ENCODE assay signal across 8 cellular contexts in genomic region chr12:122067966-122068365, GRCh38.
DNase-seq lines count a peak whose midpoint lies in the region; ATAC-seq and TF ChIP-seq lines count a peak whose summit lies in the region.

No MANE protein-coding gene starts in this region.

- DNase-seq in NCI-H1092 (lab: John Stamatoyannopoulos, UW) (peak; percentile 11), coronary artery (ENCODE audit: low spot score) (no peak), NCI-H510A treated with DMSO at 0.1 percent for 48 hours (lab: John Stamatoyannopoulos, UW) (no peak), DMS153 treated with DMSO at 0.1 percent for 48 hours (lab: John Stamatoyannopoulos, UW; ENCODE audit: unreplicated experiment) (no peak), T-helper 9 cell (no peak)
- peak; percentile 53 to 55 for DNase-seq in stimulated activated naive CD8-positive, alpha-beta T cell treated with anti-CD3 and anti-CD28 coated beads, Interleukin-15, amount 100 ng/mL, for 72 hours

- H3K4me1 Mint-ChIP-seq in stimulated activated naive CD8-positive, alpha-beta T cell treated with anti-CD3 and anti-CD28 coated beads, Interleukin-15, amount 100 ng/mL, for 72 hours: peaks cover 30% of the 10 kb centered on the region

- peak overlapping the region; percentile 6 for H3K4me3 ChIP-seq in coronary artery

- H3K4me3 Mint-ChIP-seq in stimulated activated naive CD8-positive, alpha-beta T cell treated with anti-CD3 and anti-CD28 coated beads, Interleukin-15, amount 100 ng/mL, for 72 hours: peak overlapping the region; percentile 75 to 80

- peak; percentile 63 for ATAC-seq in GM18499 (IDR thresholded peaks at IDR 0.05; ENCODE audit: insufficient read depth, unreplicated experiment)
- ATAC-seq in GM21737 (IDR thresholded peaks at IDR 0.05; ENCODE audit: unreplicated experiment): peak; percentile 90
- peak; percentile 85 for ATAC-seq in stimulated activated naive CD8-positive, alpha-beta T cell treated with anti-CD3 and anti-CD28 coated beads, Interleukin-15, amount 100 ng/mL, for 72 hours

- H3K27me3 Mint-ChIP-seq in stimulated activated naive CD8-positive, alpha-beta T cell treated with anti-CD3 and anti-CD28 coated beads, Interleukin-15, amount 100 ng/mL, for 72 hours: no peaks in the 10 kb centered on the region

- no peak for TF ChIP-seq CTCF in coronary artery (IDR thresholded peaks at IDR 0.05)

- no peaks in the 10 kb centered on the region for H3K9me3 Mint-ChIP-seq in stimulated activated naive CD8-positive, alpha-beta T cell treated with anti-CD3 and anti-CD28 coated beads, Interleukin-15, amount 100 ng/mL, for 72 hours

- H3K27ac ChIP-seq in coronary artery: peak overlapping the region in 1 of 2 donors; percentile 64

- H3K27ac Mint-ChIP-seq in stimulated activated naive CD8-positive, alpha-beta T cell treated with anti-CD3 and anti-CD28 coated beads, Interleukin-15, amount 100 ng/mL, for 72 hours: no peak overlapping the region

Comparison
In these comparisons a context has a peak if more than half of its experiments do, and no peak if none do; other contexts are left out.
1. DNase-seq: peak in NCI-H1092 (single experiment) and stimulated activated naive CD8-positive, alpha-beta T cell treated with anti-CD3 and anti-CD28 coated beads, Interleukin-15, amount 100 ng/mL, for 72 hours (2 of 2); none in coronary artery (single experiment), NCI-H510A treated with DMSO at 0.1 percent for 48 hours (single experiment), DMS153 treated with DMSO at 0.1 percent for 48 hours (single experiment) and T-helper 9 cell (single experiment).
2. Peak in every context shown above with its lines, with median percentiles within 50 percentile points of each other: ATAC-seq.